8 cellular contexts compared by ENCODE assay signal in the genomic region with DNA sequence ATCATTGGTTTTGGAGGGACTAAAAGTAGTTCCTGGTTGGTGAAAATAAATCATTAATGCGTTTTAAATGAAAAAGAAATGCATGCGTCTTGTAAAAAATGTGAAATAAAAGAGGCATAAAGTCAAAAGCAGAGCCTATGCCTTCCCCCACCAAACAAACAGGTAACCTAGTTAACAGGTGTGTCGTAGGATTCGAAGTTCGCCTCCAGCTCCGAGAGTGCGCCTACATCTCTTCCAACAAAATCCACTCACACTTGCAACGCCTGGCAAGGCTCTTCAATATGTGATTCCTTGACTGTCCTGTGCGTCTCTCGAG. TPM values are rescaled to one million over a fixed set of nuclear protein-coding genes. Genes with fewer than 3 reads are reported as not detected.
DNase-seq lines count a peak whose midpoint lies in the region; ATAC-seq and TF ChIP-seq lines count a peak whose summit lies in the region.

No MANE protein-coding gene starts in this region.

- no peaks in the 10 kb centered on the region for H3K9me3 Mint-ChIP-seq in natural killer cell treated with Interleukin-12 subunit alpha and Interleukin-12 subunit beta and Interleukin-15 and Interleukin-18, amount 100 ng/mL, for 72 hours

- peaks cover 44% of the 10 kb centered on the region for H3K79me2 ChIP-seq in KMS-11 (ENCODE audit: insufficient read depth, low read depth)

- H3K36me3 ChIP-seq in KMS-11 (ENCODE audit: insufficient read depth) = no peaks in the 10 kb centered on the region

- H3K27me3 ChIP-seq in KMS-11 (ENCODE audit: insufficient read depth, low read depth) = no peaks in the 10 kb centered on the region

- peak overlapping the region; percentile 90 for H2AFZ ChIP-seq in KMS-11 (ENCODE audit: low read depth)

- TF ChIP-seq CTCF in KMS-11 (conservative IDR thresholded peaks at IDR 0.05; ENCODE audit: low read depth, low read length) = no peak

- H3K27ac ChIP-seq in KMS-11 = peak overlapping the region; percentile 75

- peak overlapping the region; percentile 92 to 95 for H3K27ac Mint-ChIP-seq in natural killer cell treated with Interleukin-12 subunit alpha and Interleukin-12 subunit beta and Interleukin-15 and Interleukin-18, amount 100 ng/mL, for 72 hours

- H3K4me1 ChIP-seq in KMS-11 (ENCODE audit: low read depth, poor library complexity, severe bottlenecking) = peaks cover 33% of the 10 kb centered on the region

- peak overlapping the region; percentile 91 for H3K4me3 Mint-ChIP-seq in natural killer cell treated with Interleukin-12 subunit alpha and Interleukin-12 subunit beta and Interleukin-15 and Interleukin-18, amount 100 ng/mL, for 72 hours

- peaks cover 27% of the 10 kb centered on the region for H4K20me1 ChIP-seq in KMS-11 (ENCODE audit: insufficient read depth)

- H3K9ac ChIP-seq in KMS-11 = peak overlapping the region; percentile 78

- no peak for ATAC-seq in natural killer cell treated with Interleukin-12 subunit alpha and Interleukin-12 subunit beta and Interleukin-15 and Interleukin-18, amount 100 ng/mL, for 72 hours
- ATAC-seq in GM21576 (IDR thresholded peaks at IDR 0.05; ENCODE audit: unreplicated experiment) (no peak), HG03175 (IDR thresholded peaks at IDR 0.05; ENCODE audit: unreplicated experiment) (no peak)

- H3K27me3 Mint-ChIP-seq in natural killer cell treated with Interleukin-12 subunit alpha and Interleukin-12 subunit beta and Interleukin-15 and Interleukin-18, amount 100 ng/mL, for 72 hours = no peaks in the 10 kb centered on the region

- peak overlapping the region; percentile 59 for H3K4me2 ChIP-seq in KMS-11

- H3K4me3 ChIP-seq in KMS-11 (IDR thresholded peaks at IDR 0.05; ENCODE audit: insufficient read depth, low read depth, low read length) = no peak overlapping the region

- peaks cover 8% of the 10 kb centered on the region for H3K36me3 Mint-ChIP-seq in natural killer cell treated with Interleukin-12 subunit alpha and Interleukin-12 subunit beta and Interleukin-15 and Interleukin-18, amount 100 ng/mL, for 72 hours

- H3K4me1 Mint-ChIP-seq in natural killer cell treated with Interleukin-12 subunit alpha and Interleukin-12 subunit beta and Interleukin-15 and Interleukin-18, amount 100 ng/mL, for 72 hours (ENCODE audit: low read depth in 2 of 2) = peaks cover 38 to 45% of the 10 kb centered on the region in 2 donors

- DNase-seq in ELR (ENCODE audit: low read depth) (peak; percentile 70), dedifferentiated amniotic fluid mesenchymal stem cell (ENCODE audit: extremely low spot score) (peak; percentile 57), NK-92 (lab: John Stamatoyannopoulos, UW; ENCODE audit: unreplicated experiment) (no peak), pons (ENCODE audit: low spot score) (no peak)
- no peak for DNase-seq in natural killer cell treated with Interleukin-12 subunit alpha and Interleukin-12 subunit beta and Interleukin-15 and Interleukin-18, amount 100 ng/mL, for 72 hours (ENCODE audit: low spot score)

RNA-seq across cellular contexts. Expression of a gene that starts 0.7 kb away (rescaled TPM):
- 10 to 100 TPM; 64.2 to 67.3 TPM for total RNA-seq in natural killer cell treated with Interleukin-12 subunit alpha and Interleukin-12 subunit beta and Interleukin-15 and Interleukin-18, amount 100 ng/mL, for 72 hours

Comparison
In these comparisons a context has a peak if more than half of its experiments do, and no peak if none do; other contexts are left out.
1. DNase-seq: peak in ELR (single experiment) and dedifferentiated amniotic fluid mesenchymal stem cell (single experiment); none in natural killer cell treated with Interleukin-12 subunit alpha and Interleukin-12 subunit beta and Interleukin-15 and Interleukin-18, amount 100 ng/mL, for 72 hours (single experiment), NK-92 (single experiment) and pons (single experiment).